ENCODE assay signal across 8 cellular contexts in genomic region chr1:155254714-155255242, GRCh38.
DNase-seq lines count a peak whose midpoint lies in the region; ATAC-seq lines count a peak whose summit lies in the region.

No MANE protein-coding gene starts in this region.

- peak overlapping the region; percentile 89 to 98 for H3K9ac ChIP-seq in duodenal mucosa (ENCODE audit: low read depth in 1 of 2, low read length in 2 of 2)
- peak overlapping the region; percentile 76 for H3K9ac ChIP-seq in muscle layer of colon (ENCODE audit: low read length)

- H3K27me3 ChIP-seq in duodenal mucosa (ENCODE audit: control insufficient read depth in 1 of 2, insufficient read depth in 2 of 2, low read length in 2 of 2) (no peaks in the 10 kb centered on the region), muscle layer of colon (ENCODE audit: control insufficient read depth in 1 of 2, insufficient read depth in 2 of 2, low read length in 2 of 2) (no peaks in the 10 kb centered on the region)

- DNase-seq in EH (ENCODE audit: low read depth), result peak; percentile 34
- DNase-seq in NCI-H1092 (lab: John Stamatoyannopoulos, UW), result peak; percentile 63
- no peak for DNase-seq in DMS114 treated with DMSO at 0.1 percent for 48 hours (lab: John Stamatoyannopoulos, UW; ENCODE audit: unreplicated experiment)
- DNase-seq in NK-92 (lab: John Stamatoyannopoulos, UW; ENCODE audit: unreplicated experiment), result no peak

- ATAC-seq in GM18511 (IDR thresholded peaks at IDR 0.05; ENCODE audit: unreplicated experiment) (no peak), GM21825 (IDR thresholded peaks at IDR 0.05; ENCODE audit: unreplicated experiment) (no peak)

- H3K9me3 ChIP-seq in duodenal mucosa (ENCODE audit: control insufficient read depth in 1 of 2, low read length in 2 of 2) (no peaks in the 10 kb centered on the region), muscle layer of colon (ENCODE audit: low read length) (no peaks in the 10 kb centered on the region)

- peak overlapping the region; percentile 77 to 87 for H3K4me3 ChIP-seq in duodenal mucosa (ENCODE audit: low read depth in 1 of 2, low read length in 2 of 2)
- peak overlapping the region; percentile 63 to 66 for H3K4me3 ChIP-seq in muscle layer of colon (ENCODE audit: low read depth in 1 of 2, low read length in 2 of 2)

- peaks cover 11 to 16% of the 10 kb centered on the region in 2 donors for H3K36me3 ChIP-seq in duodenal mucosa (ENCODE audit: control insufficient read depth in 1 of 2, insufficient read depth in 2 of 2, low read length in 2 of 2)
- H3K36me3 ChIP-seq in muscle layer of colon (ENCODE audit: insufficient read depth, low read length), result peaks cover 18% of the 10 kb centered on the region

- H3K4me1 ChIP-seq in duodenal mucosa (ENCODE audit: control insufficient read depth in 1 of 2, insufficient read depth in 2 of 2, low read length in 2 of 2) (peaks cover 29% of the 10 kb centered on the region in 2 donors), muscle layer of colon (ENCODE audit: insufficient read depth, low read length) (peaks cover 39% of the 10 kb centered on the region)

- H3K27ac ChIP-seq in duodenal mucosa (ENCODE audit: low read depth, low read length) (peak overlapping the region; percentile 98), muscle layer of colon (ENCODE audit: low read depth, low read length) (peak overlapping the region; percentile 84)

Comparison
In these comparisons a context has a peak if more than half of its experiments do, and no peak if none do; other contexts are left out.
1. DNase-seq: peak in EH (single experiment) and NCI-H1092 (single experiment); none in DMS114 treated with DMSO at 0.1 percent for 48 hours (single experiment) and NK-92 (single experiment).